1 cellular context compared by ENCODE assay signal in the genomic region with DNA sequence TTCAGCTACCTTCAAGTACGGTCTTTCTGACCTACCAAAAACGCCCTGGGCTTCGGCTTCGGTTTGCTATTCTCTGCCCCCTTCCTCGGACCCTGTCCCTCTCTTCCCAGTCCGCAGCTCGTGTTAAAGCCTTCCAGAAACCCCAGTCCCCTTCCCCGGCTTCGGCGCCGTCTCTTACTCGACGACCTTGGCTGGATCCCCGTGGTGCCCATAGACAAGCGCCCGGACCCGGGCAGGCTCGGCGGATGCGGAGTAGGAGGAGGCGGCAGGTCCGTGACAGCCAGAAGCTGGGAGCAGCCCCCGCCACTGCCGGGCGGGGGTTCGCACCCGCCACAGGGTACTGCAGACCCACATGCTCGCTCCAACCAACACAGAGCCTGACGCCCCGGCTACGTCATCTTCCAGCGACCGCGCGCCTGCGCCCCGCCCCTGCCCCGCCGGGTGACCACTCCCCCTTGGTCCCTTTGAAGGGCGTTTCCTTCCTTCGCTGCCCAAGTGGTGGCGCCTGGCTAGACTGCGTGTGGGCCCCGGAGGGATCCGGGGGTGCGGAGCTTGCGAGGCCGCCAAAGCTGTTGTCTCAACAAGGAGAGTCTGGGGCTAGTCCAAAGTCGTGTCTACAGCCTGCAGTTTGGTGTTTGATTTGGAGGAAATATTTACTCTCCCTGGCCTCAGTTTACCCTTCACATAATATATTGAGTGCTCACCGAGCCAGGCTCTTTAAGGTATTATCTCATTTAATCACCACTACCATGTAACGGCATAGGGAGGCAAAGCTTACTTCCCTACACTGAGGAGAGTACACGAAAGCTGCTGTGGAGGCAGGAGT.
A peak's percentile ranks its signal among the peaks of the same experiment; 100 is the strongest.
TF ChIP-seq lines count a peak whose summit lies in the region.

A gene with protein sequence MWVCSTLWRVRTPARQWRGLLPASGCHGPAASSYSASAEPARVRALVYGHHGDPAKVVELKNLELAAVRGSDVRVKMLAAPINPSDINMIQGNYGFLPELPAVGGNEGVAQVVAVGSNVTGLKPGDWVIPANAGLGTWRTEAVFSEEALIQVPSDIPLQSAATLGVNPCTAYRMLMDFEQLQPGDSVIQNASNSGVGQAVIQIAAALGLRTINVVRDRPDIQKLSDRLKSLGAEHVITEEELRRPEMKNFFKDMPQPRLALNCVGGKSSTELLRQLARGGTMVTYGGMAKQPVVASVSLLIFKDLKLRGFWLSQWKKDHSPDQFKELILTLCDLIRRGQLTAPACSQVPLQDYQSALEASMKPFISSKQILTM (minus strand): TSS at position 382 of the 826 bp plus-strand sequence. CDS start 28 bp downstream, at position 354.

TF ChIP-seq in K562, 482 proteins besides CTCF, POLR2A, EP300 and RAD21 (continued from another document and continues in another):
- peak; percentile 54 for TF ChIP-seq RBM25 (IDR thresholded peaks at IDR 0.05; ENCODE audit: low read depth, low read length, severe bottlenecking)
- no peak for TF ChIP-seq RFX1 (IDR thresholded peaks at IDR 0.05)
- TF ChIP-seq HSF4 (CRISPR knock-in tag; IDR thresholded peaks at IDR 0.05; ENCODE audit: borderline replicate concordance), result no peak
- TF ChIP-seq SRSF7 (optimal IDR thresholded peaks at IDR 0.05; ENCODE audit: low read depth, low read length), result no peak
- 0 out of 2 replicates have a peak, but pooled peaks have one; percentile 31 for TF ChIP-seq ZNF436 (CRISPR knock-in tag; IDR thresholded peaks at IDR 0.05)
- TF ChIP-seq CBFB (CRISPR knock-in tag; IDR thresholded peaks at IDR 0.05), result 0 out of 2 replicates have a peak, but pooled peaks have one; percentile 15
- no peak for TF ChIP-seq ZFPM2 (CRISPR knock-in tag; IDR thresholded peaks at IDR 0.05)
- peak; percentile 97 for TF ChIP-seq EP400 (IDR thresholded peaks at IDR 0.05)
- TF ChIP-seq, protein P1, sequence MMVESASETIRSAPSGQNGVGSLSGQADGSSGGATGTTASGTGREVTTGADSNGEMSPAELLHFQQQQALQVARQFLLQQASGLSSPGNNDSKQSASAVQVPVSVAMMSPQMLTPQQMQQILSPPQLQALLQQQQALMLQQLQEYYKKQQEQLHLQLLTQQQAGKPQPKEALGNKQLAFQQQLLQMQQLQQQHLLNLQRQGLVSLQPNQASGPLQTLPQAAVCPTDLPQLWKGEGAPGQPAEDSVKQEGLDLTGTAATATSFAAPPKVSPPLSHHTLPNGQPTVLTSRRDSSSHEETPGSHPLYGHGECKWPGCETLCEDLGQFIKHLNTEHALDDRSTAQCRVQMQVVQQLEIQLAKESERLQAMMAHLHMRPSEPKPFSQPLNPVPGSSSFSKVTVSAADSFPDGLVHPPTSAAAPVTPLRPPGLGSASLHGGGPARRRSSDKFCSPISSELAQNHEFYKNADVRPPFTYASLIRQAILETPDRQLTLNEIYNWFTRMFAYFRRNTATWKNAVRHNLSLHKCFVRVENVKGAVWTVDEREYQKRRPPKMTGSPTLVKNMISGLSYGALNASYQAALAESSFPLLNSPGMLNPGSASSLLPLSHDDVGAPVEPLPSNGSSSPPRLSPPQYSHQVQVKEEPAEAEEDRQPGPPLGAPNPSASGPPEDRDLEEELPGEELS (CRISPR knock-in tag; IDR thresholded peaks at IDR 0.05; ENCODE audit: borderline replicate concordance), result 0 out of 2 replicates have a peak, but pooled peaks have one; percentile 19
- TF ChIP-seq ZSCAN32 (CRISPR knock-in tag; IDR thresholded peaks at IDR 0.05), result no peak
- peak; percentile 95 for TF ChIP-seq RBFOX2 (IDR thresholded peaks at IDR 0.05; ENCODE audit: low read depth, low read length)
- TF ChIP-seq JUNB (CRISPR knock-in tag; conservative IDR thresholded peaks at IDR 0.05), result no peak
- TF ChIP-seq, protein P2, sequence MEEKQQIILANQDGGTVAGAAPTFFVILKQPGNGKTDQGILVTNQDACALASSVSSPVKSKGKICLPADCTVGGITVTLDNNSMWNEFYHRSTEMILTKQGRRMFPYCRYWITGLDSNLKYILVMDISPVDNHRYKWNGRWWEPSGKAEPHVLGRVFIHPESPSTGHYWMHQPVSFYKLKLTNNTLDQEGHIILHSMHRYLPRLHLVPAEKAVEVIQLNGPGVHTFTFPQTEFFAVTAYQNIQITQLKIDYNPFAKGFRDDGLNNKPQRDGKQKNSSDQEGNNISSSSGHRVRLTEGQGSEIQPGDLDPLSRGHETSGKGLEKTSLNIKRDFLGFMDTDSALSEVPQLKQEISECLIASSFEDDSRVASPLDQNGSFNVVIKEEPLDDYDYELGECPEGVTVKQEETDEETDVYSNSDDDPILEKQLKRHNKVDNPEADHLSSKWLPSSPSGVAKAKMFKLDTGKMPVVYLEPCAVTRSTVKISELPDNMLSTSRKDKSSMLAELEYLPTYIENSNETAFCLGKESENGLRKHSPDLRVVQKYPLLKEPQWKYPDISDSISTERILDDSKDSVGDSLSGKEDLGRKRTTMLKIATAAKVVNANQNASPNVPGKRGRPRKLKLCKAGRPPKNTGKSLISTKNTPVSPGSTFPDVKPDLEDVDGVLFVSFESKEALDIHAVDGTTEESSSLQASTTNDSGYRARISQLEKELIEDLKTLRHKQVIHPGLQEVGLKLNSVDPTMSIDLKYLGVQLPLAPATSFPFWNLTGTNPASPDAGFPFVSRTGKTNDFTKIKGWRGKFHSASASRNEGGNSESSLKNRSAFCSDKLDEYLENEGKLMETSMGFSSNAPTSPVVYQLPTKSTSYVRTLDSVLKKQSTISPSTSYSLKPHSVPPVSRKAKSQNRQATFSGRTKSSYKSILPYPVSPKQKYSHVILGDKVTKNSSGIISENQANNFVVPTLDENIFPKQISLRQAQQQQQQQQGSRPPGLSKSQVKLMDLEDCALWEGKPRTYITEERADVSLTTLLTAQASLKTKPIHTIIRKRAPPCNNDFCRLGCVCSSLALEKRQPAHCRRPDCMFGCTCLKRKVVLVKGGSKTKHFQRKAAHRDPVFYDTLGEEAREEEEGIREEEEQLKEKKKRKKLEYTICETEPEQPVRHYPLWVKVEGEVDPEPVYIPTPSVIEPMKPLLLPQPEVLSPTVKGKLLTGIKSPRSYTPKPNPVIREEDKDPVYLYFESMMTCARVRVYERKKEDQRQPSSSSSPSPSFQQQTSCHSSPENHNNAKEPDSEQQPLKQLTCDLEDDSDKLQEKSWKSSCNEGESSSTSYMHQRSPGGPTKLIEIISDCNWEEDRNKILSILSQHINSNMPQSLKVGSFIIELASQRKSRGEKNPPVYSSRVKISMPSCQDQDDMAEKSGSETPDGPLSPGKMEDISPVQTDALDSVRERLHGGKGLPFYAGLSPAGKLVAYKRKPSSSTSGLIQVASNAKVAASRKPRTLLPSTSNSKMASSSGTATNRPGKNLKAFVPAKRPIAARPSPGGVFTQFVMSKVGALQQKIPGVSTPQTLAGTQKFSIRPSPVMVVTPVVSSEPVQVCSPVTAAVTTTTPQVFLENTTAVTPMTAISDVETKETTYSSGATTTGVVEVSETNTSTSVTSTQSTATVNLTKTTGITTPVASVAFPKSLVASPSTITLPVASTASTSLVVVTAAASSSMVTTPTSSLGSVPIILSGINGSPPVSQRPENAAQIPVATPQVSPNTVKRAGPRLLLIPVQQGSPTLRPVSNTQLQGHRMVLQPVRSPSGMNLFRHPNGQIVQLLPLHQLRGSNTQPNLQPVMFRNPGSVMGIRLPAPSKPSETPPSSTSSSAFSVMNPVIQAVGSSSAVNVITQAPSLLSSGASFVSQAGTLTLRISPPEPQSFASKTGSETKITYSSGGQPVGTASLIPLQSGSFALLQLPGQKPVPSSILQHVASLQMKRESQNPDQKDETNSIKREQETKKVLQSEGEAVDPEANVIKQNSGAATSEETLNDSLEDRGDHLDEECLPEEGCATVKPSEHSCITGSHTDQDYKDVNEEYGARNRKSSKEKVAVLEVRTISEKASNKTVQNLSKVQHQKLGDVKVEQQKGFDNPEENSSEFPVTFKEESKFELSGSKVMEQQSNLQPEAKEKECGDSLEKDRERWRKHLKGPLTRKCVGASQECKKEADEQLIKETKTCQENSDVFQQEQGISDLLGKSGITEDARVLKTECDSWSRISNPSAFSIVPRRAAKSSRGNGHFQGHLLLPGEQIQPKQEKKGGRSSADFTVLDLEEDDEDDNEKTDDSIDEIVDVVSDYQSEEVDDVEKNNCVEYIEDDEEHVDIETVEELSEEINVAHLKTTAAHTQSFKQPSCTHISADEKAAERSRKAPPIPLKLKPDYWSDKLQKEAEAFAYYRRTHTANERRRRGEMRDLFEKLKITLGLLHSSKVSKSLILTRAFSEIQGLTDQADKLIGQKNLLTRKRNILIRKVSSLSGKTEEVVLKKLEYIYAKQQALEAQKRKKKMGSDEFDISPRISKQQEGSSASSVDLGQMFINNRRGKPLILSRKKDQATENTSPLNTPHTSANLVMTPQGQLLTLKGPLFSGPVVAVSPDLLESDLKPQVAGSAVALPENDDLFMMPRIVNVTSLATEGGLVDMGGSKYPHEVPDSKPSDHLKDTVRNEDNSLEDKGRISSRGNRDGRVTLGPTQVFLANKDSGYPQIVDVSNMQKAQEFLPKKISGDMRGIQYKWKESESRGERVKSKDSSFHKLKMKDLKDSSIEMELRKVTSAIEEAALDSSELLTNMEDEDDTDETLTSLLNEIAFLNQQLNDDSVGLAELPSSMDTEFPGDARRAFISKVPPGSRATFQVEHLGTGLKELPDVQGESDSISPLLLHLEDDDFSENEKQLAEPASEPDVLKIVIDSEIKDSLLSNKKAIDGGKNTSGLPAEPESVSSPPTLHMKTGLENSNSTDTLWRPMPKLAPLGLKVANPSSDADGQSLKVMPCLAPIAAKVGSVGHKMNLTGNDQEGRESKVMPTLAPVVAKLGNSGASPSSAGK (IDR thresholded peaks at IDR 0.05), result peak; percentile 93
- peak; percentile 86 for TF ChIP-seq FOXP1 (CRISPR knock-in tag; IDR thresholded peaks at IDR 0.05)
- no peak for TF ChIP-seq HNRNPUL1 (IDR thresholded peaks at IDR 0.05; ENCODE audit: low read length)
- TF ChIP-seq, protein P3, sequence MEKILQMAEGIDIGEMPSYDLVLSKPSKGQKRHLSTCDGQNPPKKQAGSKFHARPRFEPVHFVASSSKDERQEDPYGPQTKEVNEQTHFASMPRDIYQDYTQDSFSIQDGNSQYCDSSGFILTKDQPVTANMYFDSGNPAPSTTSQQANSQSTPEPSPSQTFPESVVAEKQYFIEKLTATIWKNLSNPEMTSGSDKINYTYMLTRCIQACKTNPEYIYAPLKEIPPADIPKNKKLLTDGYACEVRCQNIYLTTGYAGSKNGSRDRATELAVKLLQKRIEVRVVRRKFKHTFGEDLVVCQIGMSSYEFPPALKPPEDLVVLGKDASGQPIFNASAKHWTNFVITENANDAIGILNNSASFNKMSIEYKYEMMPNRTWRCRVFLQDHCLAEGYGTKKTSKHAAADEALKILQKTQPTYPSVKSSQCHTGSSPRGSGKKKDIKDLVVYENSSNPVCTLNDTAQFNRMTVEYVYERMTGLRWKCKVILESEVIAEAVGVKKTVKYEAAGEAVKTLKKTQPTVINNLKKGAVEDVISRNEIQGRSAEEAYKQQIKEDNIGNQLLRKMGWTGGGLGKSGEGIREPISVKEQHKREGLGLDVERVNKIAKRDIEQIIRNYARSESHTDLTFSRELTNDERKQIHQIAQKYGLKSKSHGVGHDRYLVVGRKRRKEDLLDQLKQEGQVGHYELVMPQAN (IDR thresholded peaks at IDR 0.05; ENCODE audit: borderline replicate concordance), result peak; percentile 97
- TF ChIP-seq KDM4B (IDR thresholded peaks at IDR 0.05; ENCODE audit: borderline replicate concordance in 2 of 2, low read depth in 1 of 2), result no peak
- peak; percentile 98 for TF ChIP-seq PHF8 (IDR thresholded peaks at IDR 0.05; ENCODE audit: borderline replicate concordance, low read length)
- 0 out of 2 replicates have a peak, but pooled peaks have one; percentile 55 for TF ChIP-seq ZC3H11A (IDR thresholded peaks at IDR 0.05; ENCODE audit: low read depth, low read length)
- TF ChIP-seq, protein P4, sequence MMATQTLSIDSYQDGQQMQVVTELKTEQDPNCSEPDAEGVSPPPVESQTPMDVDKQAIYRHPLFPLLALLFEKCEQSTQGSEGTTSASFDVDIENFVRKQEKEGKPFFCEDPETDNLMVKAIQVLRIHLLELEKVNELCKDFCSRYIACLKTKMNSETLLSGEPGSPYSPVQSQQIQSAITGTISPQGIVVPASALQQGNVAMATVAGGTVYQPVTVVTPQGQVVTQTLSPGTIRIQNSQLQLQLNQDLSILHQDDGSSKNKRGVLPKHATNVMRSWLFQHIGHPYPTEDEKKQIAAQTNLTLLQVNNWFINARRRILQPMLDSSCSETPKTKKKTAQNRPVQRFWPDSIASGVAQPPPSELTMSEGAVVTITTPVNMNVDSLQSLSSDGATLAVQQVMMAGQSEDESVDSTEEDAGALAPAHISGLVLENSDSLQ (IDR thresholded peaks at IDR 0.05), result peak; percentile 47
- TF ChIP-seq, protein P5, sequence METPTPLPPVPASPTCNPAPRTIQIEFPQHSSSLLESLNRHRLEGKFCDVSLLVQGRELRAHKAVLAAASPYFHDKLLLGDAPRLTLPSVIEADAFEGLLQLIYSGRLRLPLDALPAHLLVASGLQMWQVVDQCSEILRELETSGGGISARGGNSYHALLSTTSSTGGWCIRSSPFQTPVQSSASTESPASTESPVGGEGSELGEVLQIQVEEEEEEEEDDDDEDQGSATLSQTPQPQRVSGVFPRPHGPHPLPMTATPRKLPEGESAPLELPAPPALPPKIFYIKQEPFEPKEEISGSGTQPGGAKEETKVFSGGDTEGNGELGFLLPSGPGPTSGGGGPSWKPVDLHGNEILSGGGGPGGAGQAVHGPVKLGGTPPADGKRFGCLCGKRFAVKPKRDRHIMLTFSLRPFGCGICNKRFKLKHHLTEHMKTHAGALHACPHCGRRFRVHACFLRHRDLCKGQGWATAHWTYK (CRISPR knock-in tag; IDR thresholded peaks at IDR 0.05), result no peak
- TF ChIP-seq BRF1 (IDR thresholded peaks at IDR 0.05; ENCODE audit: borderline replicate concordance, extremely low read depth, insufficient read length), result no peak
- TF ChIP-seq ARNT (IDR thresholded peaks at IDR 0.05), result no peak; a peak in 1 of 4 replicates
- TF ChIP-seq, protein P6, sequence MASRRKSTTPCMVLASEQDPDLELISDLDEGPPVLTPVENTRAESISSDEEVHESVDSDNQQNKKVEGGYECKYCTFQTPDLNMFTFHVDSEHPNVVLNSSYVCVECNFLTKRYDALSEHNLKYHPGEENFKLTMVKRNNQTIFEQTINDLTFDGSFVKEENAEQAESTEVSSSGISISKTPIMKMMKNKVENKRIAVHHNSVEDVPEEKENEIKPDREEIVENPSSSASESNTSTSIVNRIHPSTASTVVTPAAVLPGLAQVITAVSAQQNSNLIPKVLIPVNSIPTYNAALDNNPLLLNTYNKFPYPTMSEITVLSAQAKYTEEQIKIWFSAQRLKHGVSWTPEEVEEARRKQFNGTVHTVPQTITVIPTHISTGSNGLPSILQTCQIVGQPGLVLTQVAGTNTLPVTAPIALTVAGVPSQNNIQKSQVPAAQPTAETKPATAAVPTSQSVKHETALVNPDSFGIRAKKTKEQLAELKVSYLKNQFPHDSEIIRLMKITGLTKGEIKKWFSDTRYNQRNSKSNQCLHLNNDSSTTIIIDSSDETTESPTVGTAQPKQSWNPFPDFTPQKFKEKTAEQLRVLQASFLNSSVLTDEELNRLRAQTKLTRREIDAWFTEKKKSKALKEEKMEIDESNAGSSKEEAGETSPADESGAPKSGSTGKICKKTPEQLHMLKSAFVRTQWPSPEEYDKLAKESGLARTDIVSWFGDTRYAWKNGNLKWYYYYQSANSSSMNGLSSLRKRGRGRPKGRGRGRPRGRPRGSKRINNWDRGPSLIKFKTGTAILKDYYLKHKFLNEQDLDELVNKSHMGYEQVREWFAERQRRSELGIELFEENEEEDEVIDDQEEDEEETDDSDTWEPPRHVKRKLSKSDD (conservative IDR thresholded peaks at IDR 0.05; ENCODE audit: low read length), result peak; percentile 63; the same call in 1 of the 2 replicates
- peak; percentile 24; the same call in 1 of the 2 replicates for TF ChIP-seq GATA2 (CRISPR knock-in tag; IDR thresholded peaks at IDR 0.05)
- TF ChIP-seq SMARCA4 (IDR thresholded peaks at IDR 0.05), result peak; percentile 61; the same call in 1 of the 2 replicates
- no peak for TF ChIP-seq IFI16 (CRISPR knock-in tag; IDR thresholded peaks at IDR 0.05)
